26 cellular contexts compared by ENCODE assay signal in genomic region chr19:10384580-10384979, GRCh38. TPM values are rescaled to one million over a fixed set of nuclear protein-coding genes. Genes with fewer than 3 reads are reported as not detected.
DNase-seq lines count a peak whose midpoint lies in the region; ATAC-seq, FAIRE-seq and TF ChIP-seq lines count a peak whose summit lies in the region.
"Had no signal": no experiment of that assay in that cellular context is flagged by ENCODE, and none has a peak within 500 bp of the region (broad histone marks: within the 10 kb centered on the region; RNA-seq: fewer than 3 reads in every experiment).

No MANE protein-coding gene starts in this region.

- ATAC-seq in HepG2: peak; percentile 40
- ATAC-seq in right lobe of liver: no peak
- ATAC-seq in GM23338: no peak
- ATAC-seq in stimulated activated naive B cell treated with anti-CD40 and anti-IgM and Interleukin-4, amounts not matched to agents 10 μg/mL and 1 μg/mL and 100 μg/mL, for 72 hours (replicated peaks): no peak
- no peak for ATAC-seq in WTC11

- 22% methylated on average over 9 of the region's 9 CpGs for WGBS in HepG2 (ENCODE audit: low lambda C conversion rate)
- WGBS in right lobe of liver (ENCODE audit: insufficient coverage, low coverage, low lambda C conversion rate, missing lambda C conversion rate): 92% methylated on average over 4 of the region's 9 CpGs
- 81 to 83% (median 81%) methylated on average over 5 to 9 of the region's 9 CpGs for WGBS in adrenal gland, 4 donors

- H3K27me3 Mint-ChIP-seq in GM23338 (ENCODE audit: insufficient read depth, low read depth, poor library complexity): peaks cover 10% of the 10 kb centered on the region
- no peaks in the 10 kb centered on the region for H3K27me3 Mint-ChIP-seq in stimulated activated naive B cell treated with anti-CD40 and anti-IgM and Interleukin-4, amounts not matched to agents 10 μg/mL and 1 μg/mL and 100 μg/mL, for 72 hours
- peaks cover 3% of the 10 kb centered on the region; the same call in 1 of the 2 replicates for H3K27me3 Mint-ChIP-seq in WTC11 (ENCODE audit: low read depth)

- H3K36me3 ChIP-seq in HepG2 (replicated peaks in 1 of 2; ENCODE audit: control insufficient read depth in 1 of 2, insufficient read depth in 2 of 2, low read length in 2 of 2) (no peaks in the 10 kb centered on the region), right lobe of liver (no peaks in the 10 kb centered on the region), GM23338 (ENCODE audit: insufficient read depth) (no peaks in the 10 kb centered on the region), adrenal gland (replicated peaks in 1 of 2) (no peaks in the 10 kb centered on the region)

- H3K9me2 ChIP-seq in GM23338 (ENCODE audit: insufficient read depth): no peaks in the 10 kb centered on the region

- peak overlapping the region in 1 of 3 experiments; percentile 38; a peak in 1 of 6 replicates for H3K4me3 ChIP-seq in HepG2 (replicated peaks in 1 of 3; ENCODE audit: insufficient read depth in 1 of 3, low read depth in 2 of 3, low read length in 3 of 3)
- no peak overlapping the region for H3K4me3 ChIP-seq in right lobe of liver
- no peak overlapping the region for H3K4me3 ChIP-seq in GM23338
- no peak overlapping the region for H3K4me3 ChIP-seq in fibroblast of villous mesenchyme (ENCODE audit: low read depth, low read length)
- no peak overlapping the region for H3K4me3 ChIP-seq in adrenal gland
- H3K4me3 ChIP-seq: BLaER1, SJSA1 had no signal

- FAIRE-seq in HepG2 (lab: Jason Lieb, UNC): peak; percentile 50
- FAIRE-seq: A204.1, GM19239 had no signal

- no peak overlapping the region for H3K9ac ChIP-seq in HepG2 (ENCODE audit: insufficient read depth, low read depth, low read length)
- H3K9ac ChIP-seq: BLaER1, KMS-11 had no signal

- H3K4me1 Mint-ChIP-seq in GM23338 (peaks cover 6% of the 10 kb centered on the region; the same call in 2 of the 3 replicates), WTC11 (peaks cover 10% of the 10 kb centered on the region)
- H3K4me1 Mint-ChIP-seq in stimulated activated naive B cell treated with anti-CD40 and anti-IgM and Interleukin-4, amounts not matched to agents 10 μg/mL and 1 μg/mL and 100 μg/mL, for 72 hours: peaks cover 26 to 57% of the 10 kb centered on the region in 2 donors

- POLR2A ChIA-PET in HepG2 (lab: Yijun Ruan, JAX): interaction anchor here (1.6 kb wide), 1 partner anchor 113 kb away, joined by 8 read pairs; the partner anchor contains the start of gene ICAM1
- POLR2A ChIA-PET in WTC11 (lab: Charles Lee): no interaction called here

- peaks cover 8% of the 10 kb centered on the region; the same call in 1 of the 2 replicates for H3F3A ChIP-seq in GM23338 (replicated peaks; ENCODE audit: low read depth)

- H3K4me2 ChIP-seq in HepG2 (ENCODE audit: low read depth, low read length) (peak overlapping the region; percentile 52), GM23338 (no peak overlapping the region)
- H3K4me2 ChIP-seq: BLaER1, KMS-11 had no signal

- DNase-seq in HepG2 (ENCODE audit: low spot score): peak; percentile 38
- DNase-seq in right lobe of liver: no peak
- peak; percentile 52 for DNase-seq in GM23338 (ENCODE audit: low spot score)
- no peak for DNase-seq in fibroblast of villous mesenchyme (ENCODE audit: low read depth)
- DNase-seq in stimulated activated naive B cell treated with anti-CD40 and anti-IgM and Interleukin-4, amounts not matched to agents 10 μg/mL and 1 μg/mL and 100 μg/mL, for 72 hours: no peak
- DNase-seq in WTC11 (ENCODE audit: low spot score): no peak
- DNase-seq in mesenteric fat pad (ENCODE audit: low spot score): no peak
- DNase-seq in adrenal gland: no peak
- DNase-seq: CD4-positive, CD25-positive, alpha-beta regulatory T cell; DMS53; GDM1; IMR-90; MM.1S; NCI-H1092; NCI-H1436 treated with DMSO at 0.1 percent for 48 hours; NCI-H1930; NCI-H2107; NCI-H524; NCI-H774; Right ventricle myocardium superior; RPMI8226 had no signal

- BruUV-seq in HepG2 (replicated peaks; lab: Mats Ljungman, UMichigan): no TSS peak

- CTCF ChIA-PET in HepG2 (lab: Yijun Ruan, JAX; ENCODE audit: low intra/inter-chr PET ratio, low total read pairs) (no interaction called here), WTC11 (lab: Charles Lee) (interaction anchor here (0.9 to 7.0 kb wide), 4 partner anchors 32 to 133 kb away, joined by 3 to 163 read pairs (median 76); partner anchors contain the start of genes ICAM1 and MRPL4)

- TF ChIP-seq CTCF in HepG2 (CRISPR knock-in tag; IDR thresholded peaks at IDR 0.05) (peak; percentile 50), right lobe of liver (IDR thresholded peaks at IDR 0.05) (no peak), GM23338 (conservative IDR thresholded peaks at IDR 0.05; ENCODE audit: low read depth in 2 of 2) (no peak; a peak in 1 of 4 replicates), fibroblast of villous mesenchyme (IDR thresholded peaks at IDR 0.05; ENCODE audit: insufficient read depth, low read depth, low read length) (peak; percentile 7), WTC11 (IDR thresholded peaks at IDR 0.05) (no peak), adrenal gland (IDR thresholded peaks at IDR 0.05) (no peak)

- H3K9me3 ChIP-seq in HepG2 (ENCODE audit: low read length): no peaks in the 10 kb centered on the region
- H3K9me3 ChIP-seq in right lobe of liver: no peaks in the 10 kb centered on the region
- H3K9me3 ChIP-seq in adrenal gland (replicated peaks in 1 of 3): no peaks in the 10 kb centered on the region
- H3K9me3 ChIP-seq: BLaER1, SJSA1 had no signal

- no peak overlapping the region for H3K27ac Mint-ChIP-seq in GM23338
- H3K27ac Mint-ChIP-seq in stimulated activated naive B cell treated with anti-CD40 and anti-IgM and Interleukin-4, amounts not matched to agents 10 μg/mL and 1 μg/mL and 100 μg/mL, for 72 hours: peak overlapping the region; percentile 65
- H3K27ac Mint-ChIP-seq in WTC11: no peak overlapping the region
- H3K27ac Mint-ChIP-seq: CD4-positive, CD25-positive, alpha-beta regulatory T cell had no signal

- peaks cover 49% of the 10 kb centered on the region for H3K4me1 ChIP-seq in HepG2 (ENCODE audit: insufficient read depth, low read length)
- H3K4me1 ChIP-seq in right lobe of liver: peaks cover 0 to 3% (median under 1%) of the 10 kb centered on the region in 4 donors
- peaks cover 5% of the 10 kb centered on the region for H3K4me1 ChIP-seq in GM23338 (ENCODE audit: insufficient read depth)
- peaks cover 0 to 13% of the 10 kb centered on the region in 2 donors for H3K4me1 ChIP-seq in adrenal gland (replicated peaks in 1 of 2)

- H2AFZ ChIP-seq in HepG2 (ENCODE audit: low read length): no peak overlapping the region
- no peak overlapping the region for H2AFZ ChIP-seq in GM23338

- no peaks in the 10 kb centered on the region for H3K9me3 Mint-ChIP-seq in GM23338
- H3K9me3 Mint-ChIP-seq in stimulated activated naive B cell treated with anti-CD40 and anti-IgM and Interleukin-4, amounts not matched to agents 10 μg/mL and 1 μg/mL and 100 μg/mL, for 72 hours: no peaks in the 10 kb centered on the region
- H3K9me3 Mint-ChIP-seq in WTC11: no peaks in the 10 kb centered on the region
- H3K9me3 Mint-ChIP-seq: CD4-positive, CD25-positive, alpha-beta regulatory T cell had no signal

- no peaks in the 10 kb centered on the region for H4K20me1 ChIP-seq in HepG2 (ENCODE audit: insufficient read depth, low read length)
- H4K20me1 ChIP-seq in GM23338 (replicated peaks; ENCODE audit: insufficient read depth): no peaks in the 10 kb centered on the region
- H4K20me1 ChIP-seq: BLaER1 had no signal

- peaks cover 7% of the 10 kb centered on the region for H3K79me2 ChIP-seq in HepG2 (ENCODE audit: insufficient read depth, low read length)
- H3K79me2 ChIP-seq in GM23338 (replicated peaks; ENCODE audit: insufficient read depth): 0 out of 2 replicates have a peak, but pooled peaks cover 2% of the 10 kb centered on the region

- intact Hi-C loops in HepG2 (cut with micrococcal nuclease; ENCODE audit: unreplicated experiment) (no loop called here), right lobe of liver (cut with DNase I) (loop anchor here in 1 of 2 donors (10.0 kb wide), 1 partner anchor 50 kb away; the partner anchor contains the start of genes ICAM3 and RAVER1), adrenal gland (cut with DNase I) (no loop called here)

- H3K4me3 Mint-ChIP-seq in GM23338 (no peak overlapping the region), WTC11 (no peak overlapping the region)
- H3K4me3 Mint-ChIP-seq in stimulated activated naive B cell treated with anti-CD40 and anti-IgM and Interleukin-4, amounts not matched to agents 10 μg/mL and 1 μg/mL and 100 μg/mL, for 72 hours: no peak overlapping the region
- H3K4me3 Mint-ChIP-seq: CD4-positive, CD25-positive, alpha-beta regulatory T cell had no signal

- H3K36me3 Mint-ChIP-seq in GM23338 (ENCODE audit: low read depth) (no peaks in the 10 kb centered on the region), WTC11 (no peaks in the 10 kb centered on the region)
- H3K36me3 Mint-ChIP-seq in stimulated activated naive B cell treated with anti-CD40 and anti-IgM and Interleukin-4, amounts not matched to agents 10 μg/mL and 1 μg/mL and 100 μg/mL, for 72 hours: peaks cover 2 to 6% of the 10 kb centered on the region in 2 donors

- TF ChIP-seq EP300 in HepG2 (IDR thresholded peaks at IDR 0.05; ENCODE audit: low read depth in 2 of 2, low read length in 2 of 2): no peak
- TF ChIP-seq EP300 in HepG2 (CRISPR knock-in tag; IDR thresholded peaks at IDR 0.05; ENCODE audit: borderline replicate concordance): no peak

- in situ Hi-C loops in HepG2 (cut with HindIII; ENCODE audit: extremely low pct_ligation_motif_present, low pct_unique_long_range_greater_than_20kb): loop anchor here (5.0 kb wide), 1 partner anchor 47 kb away; the partner anchor contains the start of gene ICAM3

- H3K27ac ChIP-seq in HepG2 (ENCODE audit: extremely low read length, insufficient read depth, low read length) (no peak overlapping the region), right lobe of liver (no peak overlapping the region), GM23338 (ENCODE audit: low read depth) (no peak overlapping the region), adrenal gland (no peak overlapping the region)
- H3K27ac ChIP-seq: BLaER1, KMS-11, SJSA1 had no signal

- no peak for TF ChIP-seq RAD21 in HepG2 (CRISPR knock-in tag; IDR thresholded peaks at IDR 0.05)

- H3K27me3 ChIP-seq in HepG2 (ENCODE audit: control insufficient read depth in 1 of 2, insufficient read depth in 2 of 2, low read length in 2 of 2): no peaks in the 10 kb centered on the region; a peak in 1 of 5 replicates
- H3K27me3 ChIP-seq in right lobe of liver: no peaks in the 10 kb centered on the region
- H3K27me3 ChIP-seq in GM23338 (ENCODE audit: insufficient read depth): no peaks in the 10 kb centered on the region
- H3K27me3 ChIP-seq in adrenal gland: no peaks in the 10 kb centered on the region
- H3K27me3 ChIP-seq: BLaER1, SJSA1 had no signal

- TF ChIP-seq POLR2A in HepG2 (IDR thresholded peaks at IDR 0.05; ENCODE audit: insufficient read depth in 1 of 2, low read depth in 2 of 2, low read length in 2 of 2) (no peak), right lobe of liver (IDR thresholded peaks at IDR 0.05) (no peak), adrenal gland (IDR thresholded peaks at IDR 0.05) (no peak)

RNA-seq across cellular contexts. Expression of gene TYK2, which starts 4.2 kb away (rescaled TPM):
- total RNA-seq in HepG2 (2016; rRNA removed; fragmentation: Illumina TruSeq; extraction: Trizol) (39.9 and 60.1 TPM in 2 replicates), right lobe of liver (100 to 1,000 TPM in 1 of 6 experiments, 10 to 100 TPM in 5; 63.9 to 106 (median 72.9) TPM), fibroblast of villous mesenchyme (83.8 and 96.6 TPM in 2 replicates), WTC11 (2021) (63.8 to 66.4 TPM (median 65.1 TPM) in 3 replicates), mesenteric fat pad (91.5 TPM), adrenal gland (100 to 1,000 TPM in 4 of 8 donors, 10 to 100 TPM in 4; 56.1 to 160 (median 104) TPM)
- total RNA-seq in HepG2 (2016; cell fraction: cytosol; rRNA removed; fragmentation: Illumina TruSeq; extraction: Trizol; ENCODE audit: low read depth): 18.1 and 22.9 TPM in 2 replicates
- 32.6 and 70.2 TPM in 2 replicates for total RNA-seq in HepG2 (2016; cell fraction: insoluble cytoplasmic fraction; rRNA removed; fragmentation: Illumina TruSeq; extraction: Trizol)
- total RNA-seq in HepG2 (2016; cell fraction: membrane; rRNA removed; fragmentation: Illumina TruSeq; extraction: Trizol): 32.1 and 33.4 TPM in 2 replicates
- 63.1 and 76.4 TPM in 2 replicates for total RNA-seq in HepG2 (2016; cell fraction: nucleus; rRNA removed; fragmentation: Illumina TruSeq; extraction: Trizol)
- polyA plus RNA-seq in HepG2 (2011; rRNA removed) (38.8 and 40.8 TPM in 2 replicates), GM23338 (2016; fragmentation: Nextera tagmentation; extraction: Ambion mirVana) (30.7 and 35.9 TPM in 2 replicates), adrenal gland (100 to 1,000 TPM in 2 of 3 donors, 10 to 100 TPM in 1; 61.5 to 408 (median 297) TPM)
- 14.9 and 22.3 TPM in 2 replicates for polyA plus RNA-seq in HepG2 (2011; cell fraction: cytosol; rRNA removed)
- polyA plus RNA-seq in HepG2 (2011; cell fraction: nucleus; rRNA removed): 283 and 302 TPM in 2 replicates
- polyA plus RNA-seq in HepG2 (2012): 37.3 and 46.8 TPM in 2 replicates
- 14.0 and 16.4 TPM in 2 replicates for polyA plus RNA-seq in HepG2 (2016; cell fraction: cytosol; fragmentation: Illumina TruSeq; extraction: Trizol; ENCODE audit: low read depth)
- 50.3 and 62.5 TPM in 2 replicates for polyA plus RNA-seq in HepG2 (2016; cell fraction: insoluble cytoplasmic fraction; fragmentation: Illumina TruSeq; extraction: Trizol; ENCODE audit: low read depth)
- polyA plus RNA-seq in HepG2 (2016; cell fraction: membrane; fragmentation: Illumina TruSeq; extraction: Trizol; ENCODE audit: low read depth): 32.6 and 34.8 TPM in 2 replicates
- polyA plus RNA-seq in HepG2 (2016; cell fraction: nucleus; fragmentation: Illumina TruSeq; extraction: Trizol; ENCODE audit: insufficient read depth, low read depth): 231 and 244 TPM in 2 replicates
- polyA minus RNA-seq in HepG2 (2011; rRNA and poly(A)+ RNA removed; ENCODE audit: low replicate concordance): 53.7 and 73.5 TPM in 2 replicates
- polyA minus RNA-seq in HepG2 (2011; cell fraction: cytosol; rRNA and poly(A)+ RNA removed): 20.7 and 22.3 TPM in 2 replicates
- 30.0 and 34.8 TPM in 2 replicates for polyA minus RNA-seq in HepG2 (2011; cell fraction: nucleus; rRNA and poly(A)+ RNA removed)
- total RNA-seq in GM23338 (2014; rRNA removed; shearing (Covaris generic)): 22.2 and 29.1 TPM in 2 replicates

RNA-seq across cellular contexts. Expression of gene CDC37, which starts 18.8 kb away (rescaled TPM):
- total RNA-seq in HepG2 (2016; rRNA removed; fragmentation: Illumina TruSeq; extraction: Trizol) (134 and 158 TPM in 2 replicates), right lobe of liver (10 to 100 TPM; 39.6 to 74.9 (median 50.1) TPM), fibroblast of villous mesenchyme (140 and 164 TPM in 2 replicates), WTC11 (2021) (163 to 204 TPM (median 164 TPM) in 3 replicates), mesenteric fat pad (173 TPM), adrenal gland (100 to 1,000 TPM in 3 of 8 donors, 10 to 100 TPM in 5; 72.8 to 137 (median 97.2) TPM)
- total RNA-seq in HepG2 (2016; cell fraction: cytosol; rRNA removed; fragmentation: Illumina TruSeq; extraction: Trizol; ENCODE audit: low read depth): 36.6 and 36.7 TPM in 2 replicates
- 125 and 171 TPM in 2 replicates for total RNA-seq in HepG2 (2016; cell fraction: insoluble cytoplasmic fraction; rRNA removed; fragmentation: Illumina TruSeq; extraction: Trizol)
- 51.9 and 53.0 TPM in 2 replicates for total RNA-seq in HepG2 (2016; cell fraction: membrane; rRNA removed; fragmentation: Illumina TruSeq; extraction: Trizol)
- total RNA-seq in HepG2 (2016; cell fraction: nucleus; rRNA removed; fragmentation: Illumina TruSeq; extraction: Trizol): 80.1 and 80.2 TPM in 2 replicates
- polyA plus RNA-seq in HepG2 (2011; rRNA removed) (177 and 191 TPM in 2 replicates), GM23338 (2016; fragmentation: Nextera tagmentation; extraction: Ambion mirVana) (270 and 280 TPM in 2 replicates), adrenal gland (100 to 1,000 TPM; 117 to 518 (median 317) TPM)
- 157 and 211 TPM in 2 replicates for polyA plus RNA-seq in HepG2 (2011; cell fraction: cytosol; rRNA removed)
- 522 and 527 TPM in 2 replicates for polyA plus RNA-seq in HepG2 (2011; cell fraction: nucleus; rRNA removed)
- polyA plus RNA-seq in HepG2 (2012): 89.1 and 94.9 TPM in 2 replicates
- 39.2 and 43.2 TPM in 2 replicates for polyA plus RNA-seq in HepG2 (2016; cell fraction: cytosol; fragmentation: Illumina TruSeq; extraction: Trizol; ENCODE audit: low read depth)
- 161 and 171 TPM in 2 replicates for polyA plus RNA-seq in HepG2 (2016; cell fraction: insoluble cytoplasmic fraction; fragmentation: Illumina TruSeq; extraction: Trizol; ENCODE audit: low read depth)
- polyA plus RNA-seq in HepG2 (2016; cell fraction: membrane; fragmentation: Illumina TruSeq; extraction: Trizol; ENCODE audit: low read depth): 52.6 and 54.0 TPM in 2 replicates
- polyA plus RNA-seq in HepG2 (2016; cell fraction: nucleus; fragmentation: Illumina TruSeq; extraction: Trizol; ENCODE audit: insufficient read depth, low read depth): 240 and 249 TPM in 2 replicates
- 90.9 and 144 TPM in 2 replicates for polyA minus RNA-seq in HepG2 (2011; rRNA and poly(A)+ RNA removed; ENCODE audit: low replicate concordance)
- polyA minus RNA-seq in HepG2 (2011; cell fraction: cytosol; rRNA and poly(A)+ RNA removed): 42.3 and 52.9 TPM in 2 replicates
- polyA minus RNA-seq in HepG2 (2011; cell fraction: nucleus; rRNA and poly(A)+ RNA removed): 38.0 and 40.4 TPM in 2 replicates
- 163 and 183 TPM in 2 replicates for total RNA-seq in GM23338 (2014; rRNA removed; shearing (Covaris generic))

RNA-seq across cellular contexts. Expression of gene PDE4A, which starts 35.8 kb away (rescaled TPM):
- 1.1 TPM in 2 replicates for total RNA-seq in HepG2 (2016; rRNA removed; fragmentation: Illumina TruSeq; extraction: Trizol)
- 1.5 and 1.6 TPM in 2 replicates for total RNA-seq in HepG2 (2016; cell fraction: cytosol; rRNA removed; fragmentation: Illumina TruSeq; extraction: Trizol; ENCODE audit: low read depth)
- 0.89 and 1.2 TPM in 2 replicates for total RNA-seq in HepG2 (2016; cell fraction: insoluble cytoplasmic fraction; rRNA removed; fragmentation: Illumina TruSeq; extraction: Trizol)
- 3.6 and 3.7 TPM in 2 replicates for total RNA-seq in HepG2 (2016; cell fraction: membrane; rRNA removed; fragmentation: Illumina TruSeq; extraction: Trizol)
- 1.3 and 1.5 TPM in 2 replicates for total RNA-seq in HepG2 (2016; cell fraction: nucleus; rRNA removed; fragmentation: Illumina TruSeq; extraction: Trizol)
- 4.1 TPM in 2 replicates for polyA plus RNA-seq in HepG2 (2011; rRNA removed)
- 3.5 and 3.8 TPM in 2 replicates for polyA plus RNA-seq in HepG2 (2011; cell fraction: cytosol; rRNA removed)
- polyA plus RNA-seq in HepG2 (2011; cell fraction: nucleus; rRNA removed): 9.1 and 10.2 TPM in 2 replicates
- 5.1 and 5.7 TPM in 2 replicates for polyA plus RNA-seq in HepG2 (2012)
- 3.3 and 3.8 TPM in 2 replicates for polyA plus RNA-seq in HepG2 (2016; cell fraction: cytosol; fragmentation: Illumina TruSeq; extraction: Trizol; ENCODE audit: low read depth)
- 2.8 and 3.6 TPM in 2 replicates for polyA plus RNA-seq in HepG2 (2016; cell fraction: insoluble cytoplasmic fraction; fragmentation: Illumina TruSeq; extraction: Trizol; ENCODE audit: low read depth)
- polyA plus RNA-seq in HepG2 (2016; cell fraction: membrane; fragmentation: Illumina TruSeq; extraction: Trizol; ENCODE audit: low read depth): 6.6 and 7.6 TPM in 2 replicates
- polyA plus RNA-seq in HepG2 (2016; cell fraction: nucleus; fragmentation: Illumina TruSeq; extraction: Trizol; ENCODE audit: insufficient read depth, low read depth): 5.9 and 7.4 TPM in 2 replicates
- polyA minus RNA-seq in HepG2 (2011; rRNA and poly(A)+ RNA removed; ENCODE audit: low replicate concordance): 1.0 and 6.6 TPM in 2 replicates
- 3.9 and 5.0 TPM in 2 replicates for polyA minus RNA-seq in HepG2 (2011; cell fraction: cytosol; rRNA and poly(A)+ RNA removed)
- 2.6 and 2.9 TPM in 2 replicates for polyA minus RNA-seq in HepG2 (2011; cell fraction: nucleus; rRNA and poly(A)+ RNA removed)
- 1 to 10 TPM; 1.2 to 5.8 (median 2.7) TPM for total RNA-seq in right lobe of liver
- 5.2 and 5.4 TPM in 2 replicates for total RNA-seq in GM23338 (2014; rRNA removed; shearing (Covaris generic))
- polyA plus RNA-seq in GM23338 (2016; fragmentation: Nextera tagmentation; extraction: Ambion mirVana): 5.2 and 5.4 TPM in 2 replicates
- total RNA-seq in fibroblast of villous mesenchyme: 3.9 and 4.8 TPM in 2 replicates
- total RNA-seq in WTC11 (2021): 5.3 to 5.9 TPM (median 5.8 TPM) in 3 replicates
- total RNA-seq in mesenteric fat pad: 28.5 TPM
- 10 to 100 TPM in 7 of 8 donors, 1 to 10 TPM in 1; 6.2 to 20.4 (median 13.1) TPM for total RNA-seq in adrenal gland
- polyA plus RNA-seq in adrenal gland: 1 to 10 TPM; 4.4 to 10.0 (median 6.4) TPM

RNA-seq across cellular contexts. Expression of gene ICAM3, which starts 45.2 kb away (rescaled TPM):
- total RNA-seq in HepG2 (2016; rRNA removed; fragmentation: Illumina TruSeq; extraction: Trizol) (21.0 and 25.1 TPM in 2 replicates), right lobe of liver (10 to 100 TPM; 11.4 to 35.5 (median 22.4) TPM), fibroblast of villous mesenchyme (4.3 and 7.4 TPM in 2 replicates), WTC11 (2021) (18.7 to 21.3 TPM (median 21.3 TPM) in 3 replicates), mesenteric fat pad (25.0 TPM), adrenal gland (10 to 100 TPM in 2 of 8 donors, 1 to 10 TPM in 6; 3.7 to 17.7 (median 8.0) TPM)
- 30.5 and 37.9 TPM in 2 replicates for total RNA-seq in HepG2 (2016; cell fraction: cytosol; rRNA removed; fragmentation: Illumina TruSeq; extraction: Trizol; ENCODE audit: low read depth)
- 19.7 and 23.7 TPM in 2 replicates for total RNA-seq in HepG2 (2016; cell fraction: insoluble cytoplasmic fraction; rRNA removed; fragmentation: Illumina TruSeq; extraction: Trizol)
- total RNA-seq in HepG2 (2016; cell fraction: membrane; rRNA removed; fragmentation: Illumina TruSeq; extraction: Trizol): 35.4 and 39.7 TPM in 2 replicates
- total RNA-seq in HepG2 (2016; cell fraction: nucleus; rRNA removed; fragmentation: Illumina TruSeq; extraction: Trizol): 6.5 and 9.1 TPM in 2 replicates
- polyA plus RNA-seq in HepG2 (2011; rRNA removed) (14.1 and 16.3 TPM in 2 replicates), GM23338 (2016; fragmentation: Nextera tagmentation; extraction: Ambion mirVana) (14.7 and 19.2 TPM in 2 replicates), adrenal gland (10 to 100 TPM in 1 of 3 donors, 1 to 10 TPM in 2; 4.8 to 11.1 (median 8.4) TPM)
- polyA plus RNA-seq in HepG2 (2011; cell fraction: cytosol; rRNA removed): 14.0 and 19.9 TPM in 2 replicates
- polyA plus RNA-seq in HepG2 (2011; cell fraction: nucleus; rRNA removed): 9.0 and 12.6 TPM in 2 replicates
- 7.0 and 10.0 TPM in 2 replicates for polyA plus RNA-seq in HepG2 (2012)
- 38.1 and 51.4 TPM in 2 replicates for polyA plus RNA-seq in HepG2 (2016; cell fraction: cytosol; fragmentation: Illumina TruSeq; extraction: Trizol; ENCODE audit: low read depth)
- polyA plus RNA-seq in HepG2 (2016; cell fraction: insoluble cytoplasmic fraction; fragmentation: Illumina TruSeq; extraction: Trizol; ENCODE audit: low read depth): 25.7 and 28.4 TPM in 2 replicates
- polyA plus RNA-seq in HepG2 (2016; cell fraction: membrane; fragmentation: Illumina TruSeq; extraction: Trizol; ENCODE audit: low read depth): 38.5 and 41.1 TPM in 2 replicates
- polyA plus RNA-seq in HepG2 (2016; cell fraction: nucleus; fragmentation: Illumina TruSeq; extraction: Trizol; ENCODE audit: insufficient read depth, low read depth): 16.9 and 17.0 TPM in 2 replicates
- polyA minus RNA-seq in HepG2 (2011; rRNA and poly(A)+ RNA removed; ENCODE audit: low replicate concordance): 16.1 and 18.5 TPM in 2 replicates
- polyA minus RNA-seq in HepG2 (2011; cell fraction: cytosol; rRNA and poly(A)+ RNA removed): 6.1 and 8.2 TPM in 2 replicates
- polyA minus RNA-seq in HepG2 (2011; cell fraction: nucleus; rRNA and poly(A)+ RNA removed): 2.4 and 3.5 TPM in 2 replicates
- 9.6 TPM in 2 replicates for total RNA-seq in GM23338 (2014; rRNA removed; shearing (Covaris generic))

RNA-seq across cellular contexts. Expression of gene RAVER1, which starts 51.3 kb away (rescaled TPM):
- 7.9 and 17.7 TPM in 2 replicates for total RNA-seq in HepG2 (2016; rRNA removed; fragmentation: Illumina TruSeq; extraction: Trizol)
- 1.7 and 2.4 TPM in 2 replicates for total RNA-seq in HepG2 (2016; cell fraction: cytosol; rRNA removed; fragmentation: Illumina TruSeq; extraction: Trizol; ENCODE audit: low read depth)
- 9.0 and 15.8 TPM in 2 replicates for total RNA-seq in HepG2 (2016; cell fraction: insoluble cytoplasmic fraction; rRNA removed; fragmentation: Illumina TruSeq; extraction: Trizol)
- 6.6 and 7.1 TPM in 2 replicates for total RNA-seq in HepG2 (2016; cell fraction: membrane; rRNA removed; fragmentation: Illumina TruSeq; extraction: Trizol)
- 16.3 and 16.5 TPM in 2 replicates for total RNA-seq in HepG2 (2016; cell fraction: nucleus; rRNA removed; fragmentation: Illumina TruSeq; extraction: Trizol)
- 3.6 and 4.4 TPM in 2 replicates for polyA plus RNA-seq in HepG2 (2011; rRNA removed)
- 1.7 and 2.5 TPM in 2 replicates for polyA plus RNA-seq in HepG2 (2011; cell fraction: cytosol; rRNA removed)
- 34.1 and 48.6 TPM in 2 replicates for polyA plus RNA-seq in HepG2 (2011; cell fraction: nucleus; rRNA removed)
- 12.1 and 12.9 TPM in 2 replicates for polyA plus RNA-seq in HepG2 (2012)
- polyA plus RNA-seq in HepG2 (2016; cell fraction: cytosol; fragmentation: Illumina TruSeq; extraction: Trizol; ENCODE audit: low read depth): 1.3 and 2.1 TPM in 2 replicates
- 26.5 and 42.8 TPM in 2 replicates for polyA plus RNA-seq in HepG2 (2016; cell fraction: insoluble cytoplasmic fraction; fragmentation: Illumina TruSeq; extraction: Trizol; ENCODE audit: low read depth)
- 5.1 and 6.9 TPM in 2 replicates for polyA plus RNA-seq in HepG2 (2016; cell fraction: membrane; fragmentation: Illumina TruSeq; extraction: Trizol; ENCODE audit: low read depth)
- 40.7 and 45.3 TPM in 2 replicates for polyA plus RNA-seq in HepG2 (2016; cell fraction: nucleus; fragmentation: Illumina TruSeq; extraction: Trizol; ENCODE audit: insufficient read depth, low read depth)
- polyA minus RNA-seq in HepG2 (2011; rRNA and poly(A)+ RNA removed; ENCODE audit: low replicate concordance): 7.6 and 34.8 TPM in 2 replicates
- 17.3 and 17.5 TPM in 2 replicates for polyA minus RNA-seq in HepG2 (2011; cell fraction: cytosol; rRNA and poly(A)+ RNA removed)
- polyA minus RNA-seq in HepG2 (2011; cell fraction: nucleus; rRNA and poly(A)+ RNA removed): 10.9 and 15.5 TPM in 2 replicates
- total RNA-seq in right lobe of liver: 1 to 10 TPM; 5.2 to 9.5 (median 7.1) TPM
- total RNA-seq in GM23338 (2014; rRNA removed; shearing (Covaris generic)): 88.3 and 96.7 TPM in 2 replicates
- polyA plus RNA-seq in GM23338 (2016; fragmentation: Nextera tagmentation; extraction: Ambion mirVana): 23.6 and 25.5 TPM in 2 replicates
- total RNA-seq in fibroblast of villous mesenchyme: 10.4 and 11.0 TPM in 2 replicates
- 85.8 to 87.4 TPM (median 86.9 TPM) in 3 replicates for total RNA-seq in WTC11 (2021)
- 23.0 TPM for total RNA-seq in mesenteric fat pad
- 10 to 100 TPM; 24.2 to 42.7 (median 28.1) TPM for total RNA-seq in adrenal gland
- polyA plus RNA-seq in adrenal gland: 10 to 100 TPM in 1 of 3 donors, 1 to 10 TPM in 2; 4.1 to 14.0 (median 5.5) TPM

Comparison
In these comparisons a context has a peak if more than half of its experiments do, and no peak if none do; other contexts are left out.
1. DNase-seq: peak in HepG2 (single experiment) and GM23338 (single experiment); none in right lobe of liver (0 of 3), fibroblast of villous mesenchyme (single experiment), stimulated activated naive B cell treated with anti-CD40 and anti-IgM and Interleukin-4, amounts not matched to agents 10 μg/mL and 1 μg/mL and 100 μg/mL, for 72 hours (single experiment), WTC11 (single experiment), mesenteric fat pad (single experiment) and adrenal gland (0 of 7).
2. CTCF ChIP-seq: peak in HepG2 (single experiment) and fibroblast of villous mesenchyme (single experiment); none in right lobe of liver (0 of 4), GM23338 (0 of 2), WTC11 (single experiment) and adrenal gland (0 of 6).
3. Of the 50 proteins assayed by ChIP-seq in both HepG2 and WTC11: peak only in HepG2: CTCF; only in WTC11: none; in both: none; in neither: 49.